Comparison of ENCODE assay signal across 8 cellular contexts in the genomic region with DNA sequence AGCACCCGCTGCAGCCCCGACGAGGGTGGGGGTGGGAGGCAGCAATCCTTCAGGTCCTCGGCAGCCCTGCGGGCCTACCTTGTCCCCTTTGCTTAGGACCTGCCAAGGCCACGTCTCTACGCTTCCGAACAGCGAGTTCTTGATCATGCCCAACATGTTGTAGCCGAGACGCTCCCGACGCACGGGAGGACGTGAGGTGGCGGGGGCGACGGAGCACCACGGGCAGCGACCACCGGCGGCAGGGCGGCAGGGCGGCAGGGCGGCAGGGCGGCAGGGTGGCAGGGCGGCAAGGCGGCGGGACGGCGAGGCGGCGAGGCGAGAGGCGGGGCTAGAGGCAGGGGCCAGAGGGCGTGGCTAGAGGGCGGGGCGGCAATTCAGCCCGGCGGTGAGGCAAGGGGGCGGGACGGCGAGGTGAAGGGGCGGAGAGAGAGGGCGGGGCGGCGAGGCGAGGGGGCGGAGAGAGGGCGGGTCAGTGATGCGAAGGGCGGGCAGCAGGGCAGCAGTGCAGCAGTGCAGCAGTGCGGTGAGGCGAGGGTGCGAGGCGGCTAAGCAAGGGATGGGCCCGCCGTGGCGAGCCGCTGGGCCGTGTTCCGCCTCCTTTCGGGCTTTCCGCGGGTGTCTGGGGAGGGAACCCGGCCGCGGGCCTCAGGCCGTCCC. TPM values are rescaled to one million over a fixed set of nuclear protein-coding genes. Genes with fewer than 3 reads are reported as not detected.
DNase-seq lines count a peak whose midpoint lies in the region; ATAC-seq and FAIRE-seq lines count a peak whose summit lies in the region.

A gene with protein sequence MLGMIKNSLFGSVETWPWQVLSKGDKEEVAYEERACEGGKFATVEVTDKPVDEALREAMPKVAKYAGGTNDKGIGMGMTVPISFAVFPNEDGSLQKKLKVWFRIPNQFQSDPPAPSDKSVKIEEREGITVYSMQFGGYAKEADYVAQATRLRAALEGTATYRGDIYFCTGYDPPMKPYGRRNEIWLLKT (minus strand): TSS at position 307 of the 657 bp plus-strand sequence. CDS start 151 bp downstream, at position 156.

- ATAC-seq in GM21786 (IDR thresholded peaks at IDR 0.05; ENCODE audit: unreplicated experiment) (peak; percentile 80), esophagus mucosa (peak; percentile 99)

- H3K4me1 ChIP-seq in muscle layer of duodenum (ENCODE audit: control insufficient read depth in 1 of 2, insufficient read depth in 2 of 2, low read length in 2 of 2), result peaks cover 0 to 24% of the 10 kb centered on the region in 2 donors

- H3K27ac ChIP-seq in muscle layer of duodenum (ENCODE audit: low read length), result peak within 1 kb of the TSS; percentile 83

- DNase-seq in DMS 273 (lab: John Stamatoyannopoulos, UW; ENCODE audit: unreplicated experiment) (peak; percentile 87), KG1 (lab: John Stamatoyannopoulos, UW) (peak; percentile 21), RCC 7860 (ENCODE audit: low spot score) (peak; percentile 76), activated T-helper 1 cell treated with Interleukin-2 at 50 U/mL for 16 hours (ENCODE audit: low read depth) (peak; percentile 92)
- DNase-seq in stimulated activated CD8-positive, alpha-beta memory T cell treated with anti-CD3 and anti-CD28 coated beads, Interleukin-7, amount 100 ng/mL, for 24 hours (ENCODE audit: low read depth), result peak; percentile 96

- H3K36me3 ChIP-seq in muscle layer of duodenum (ENCODE audit: control insufficient read depth in 1 of 2, insufficient read depth in 2 of 2, low read length in 2 of 2), result no peaks in the 10 kb centered on the region

- no peak for FAIRE-seq in RCC 7860 (lab: Jason Lieb, UNC)

- H3K4me3 ChIP-seq in muscle layer of duodenum (ENCODE audit: low read depth in 1 of 2, low read length in 2 of 2), result peak within 1 kb of the TSS; percentile 87 to 88

- H3K9me3 ChIP-seq in muscle layer of duodenum (ENCODE audit: control insufficient read depth in 1 of 2, low read length in 2 of 2), result no peaks in the 10 kb centered on the region

- no peaks in the 10 kb centered on the region for H3K27me3 ChIP-seq in muscle layer of duodenum (ENCODE audit: low read depth, low read length)

RNA-seq across cellular contexts. Expression of the gene that starts here (rescaled TPM):
- total RNA-seq in esophagus mucosa, result 24.5 TPM

Comparison
In these comparisons a context has a peak if more than half of its experiments do, and no peak if none do; other contexts are left out.
1. Peak in every context shown above with its lines: DNase-seq, ATAC-seq, H3K4me3 ChIP-seq and H3K27ac ChIP-seq.
2. DNase-seq: peak in every context shown above with its lines; median percentile 96 in stimulated activated CD8-positive, alpha-beta memory T cell treated with anti-CD3 and anti-CD28 coated beads, Interleukin-7, amount 100 ng/mL, for 24 hours; 92 in activated T-helper 1 cell treated with Interleukin-2 at 50 U/mL for 16 hours; 87 in DMS 273; 76 in RCC 7860; 21 in KG1.